Comparison of ENCODE assay signal across 13 cellular contexts in the genomic region with DNA sequence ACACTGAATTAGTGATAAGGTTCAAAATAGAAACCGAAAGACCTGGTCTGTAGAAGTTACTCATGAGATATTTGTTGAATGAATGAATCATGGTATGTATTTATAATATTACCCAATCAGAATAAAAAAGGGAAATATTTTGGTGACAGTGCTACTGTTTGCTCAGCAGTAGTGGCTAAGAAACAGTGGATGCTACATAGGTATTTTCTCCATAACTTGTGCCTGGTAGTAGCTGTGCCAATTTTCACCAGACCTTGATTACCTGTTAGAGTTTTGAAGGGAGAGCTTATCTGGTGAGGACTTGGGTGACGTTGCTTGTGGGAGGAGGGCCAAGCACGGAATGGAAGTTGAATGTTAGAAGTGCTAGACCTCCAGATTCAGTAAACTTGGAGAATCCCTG. TPM values are rescaled to one million over a fixed set of nuclear protein-coding genes. Genes with fewer than 3 reads are reported as not detected.
DNase-seq lines count a peak whose midpoint lies in the region; ATAC-seq and TF ChIP-seq lines count a peak whose summit lies in the region.
"Had no signal": no experiment of that assay in that cellular context is flagged by ENCODE, and none has a peak within 500 bp of the region (broad histone marks: within the 10 kb centered on the region; RNA-seq: fewer than 3 reads in every experiment).

No MANE protein-coding gene starts in this region.

- H3K27me3 ChIP-seq in PC-3 (ENCODE audit: low read length): no peaks in the 10 kb centered on the region
- H3K27me3 ChIP-seq: esophagus muscularis mucosa, neutrophil had no signal

- peak overlapping the region; percentile 73 for H3K4me2 ChIP-seq in PC-3 (ENCODE audit: low read length)

- TF ChIP-seq CTCF in PC-3 (conservative IDR thresholded peaks at IDR 0.05; ENCODE audit: low read depth, low read length) (no peak), fibroblast of pulmonary artery (IDR thresholded peaks at IDR 0.05; ENCODE audit: low read length, missing control alignments) (no peak)

- peaks cover 3% of the 10 kb centered on the region for H3F3A ChIP-seq in PC-3 (ENCODE audit: low read length, unreplicated experiment)

- peak overlapping the region; percentile 2; the same call in 1 of the 2 replicates for H3K9ac ChIP-seq in PC-3 (ENCODE audit: low read length)

- POLR2A ChIA-PET in activated CD4-positive, alpha-beta T cell treated with anti-CD3 and anti-CD28 coated beads for 36 hours (lab: Charles Lee): no interaction called here
- POLR2A ChIA-PET in PC-3 (lab: Charles Lee; ENCODE audit: unreplicated experiment): interaction anchor here (0.5 kb wide), 1 partner anchor 426 kb away, joined by 5 read pairs; no protein-coding TSS in a partner anchor

- H3K4me1 ChIP-seq in PC-3 (ENCODE audit: insufficient read depth, low read length): peaks cover 66% of the 10 kb centered on the region

- peak; percentile 39 for ATAC-seq in activated CD4-positive, alpha-beta T cell treated with anti-CD3 and anti-CD28 coated beads for 36 hours
- peak; percentile 56 for ATAC-seq in PC-3
- no peak for ATAC-seq in HG02763 (IDR thresholded peaks at IDR 0.05; ENCODE audit: unreplicated experiment)
- no peak for ATAC-seq in left colon
- ATAC-seq: stimulated activated naive B cell treated with anti-CD40 and anti-IgM and Interleukin-4, amounts not matched to agents 10 μg/mL and 1 μg/mL and 100 μg/mL, for 72 hours had no signal

- peak overlapping the region; percentile 17; the same call in 1 of the 2 replicates for H3K4me3 ChIP-seq in PC-3 (ENCODE audit: low read length)
- no peak overlapping the region for H3K4me3 ChIP-seq in fibroblast of pulmonary artery (replicated peaks; ENCODE audit: low read depth, low read length)
- H3K4me3 ChIP-seq: esophagus muscularis mucosa had no signal

- no peaks in the 10 kb centered on the region for H3K9me3 ChIP-seq in PC-3 (ENCODE audit: low read length)
- H3K9me3 ChIP-seq: esophagus muscularis mucosa, neutrophil had no signal

- no peak overlapping the region for H3K4me3 Mint-ChIP-seq in activated CD4-positive, alpha-beta T cell treated with anti-CD3 and anti-CD28 coated beads for 36 hours
- H3K4me3 Mint-ChIP-seq: stimulated activated naive B cell treated with anti-CD40 and anti-IgM and Interleukin-4, amounts not matched to agents 10 μg/mL and 1 μg/mL and 100 μg/mL, for 72 hours had no signal

- peaks cover 36% of the 10 kb centered on the region for H3K4me1 Mint-ChIP-seq in activated CD4-positive, alpha-beta T cell treated with anti-CD3 and anti-CD28 coated beads for 36 hours

- H3K36me3 Mint-ChIP-seq in activated CD4-positive, alpha-beta T cell treated with anti-CD3 and anti-CD28 coated beads for 36 hours (ENCODE audit: low read depth): peaks cover 19% of the 10 kb centered on the region

- H3K27ac Mint-ChIP-seq in activated CD4-positive, alpha-beta T cell treated with anti-CD3 and anti-CD28 coated beads for 36 hours: no peak overlapping the region
- H3K27ac Mint-ChIP-seq: stimulated activated naive B cell treated with anti-CD40 and anti-IgM and Interleukin-4, amounts not matched to agents 10 μg/mL and 1 μg/mL and 100 μg/mL, for 72 hours had no signal

- H2AFZ ChIP-seq in PC-3 (ENCODE audit: low read length): no peak overlapping the region

- H3K36me3 ChIP-seq in PC-3 (ENCODE audit: low read depth, low read length): peaks cover 27% of the 10 kb centered on the region; the same call in 1 of the 2 replicates
- H3K36me3 ChIP-seq: neutrophil had no signal

- H3K27ac ChIP-seq in PC-3 (ENCODE audit: low read length): peak overlapping the region; percentile 76
- H3K27ac ChIP-seq: neutrophil had no signal

- H3K27me3 Mint-ChIP-seq in activated CD4-positive, alpha-beta T cell treated with anti-CD3 and anti-CD28 coated beads for 36 hours: no peaks in the 10 kb centered on the region
- H3K27me3 Mint-ChIP-seq: stimulated activated naive B cell treated with anti-CD40 and anti-IgM and Interleukin-4, amounts not matched to agents 10 μg/mL and 1 μg/mL and 100 μg/mL, for 72 hours had no signal

- no peak for DNase-seq in activated CD4-positive, alpha-beta T cell treated with anti-CD3 and anti-CD28 coated beads for 36 hours
- no peak for DNase-seq in activated CD4-positive, alpha-beta T cell treated with anti-CD3 and anti-CD28 coated beads, Interleukin-2, amount 50 U/mL, for 4 hours
- DNase-seq in PC-3: peak; percentile 90
- DNase-seq in fibroblast of pulmonary artery (ENCODE audit: low read depth): peak; percentile 56
- peak; percentile 37 for DNase-seq in stromal cell of bone marrow (ENCODE audit: low read depth)
- no peak for DNase-seq in left colon
- no peak for DNase-seq in HuH-7.5 (ENCODE audit: low spot score)
- DNase-seq: caudate nucleus; DMS79 treated with DMSO at 0.1 percent for 48 hours; stimulated activated naive B cell treated with anti-CD40 and anti-IgM and Interleukin-4, amounts not matched to agents 10 μg/mL and 1 μg/mL and 100 μg/mL, for 72 hours had no signal

- no peaks in the 10 kb centered on the region for H3K9me3 Mint-ChIP-seq in activated CD4-positive, alpha-beta T cell treated with anti-CD3 and anti-CD28 coated beads for 36 hours (ENCODE audit: low read depth)
- H3K9me3 Mint-ChIP-seq: stimulated activated naive B cell treated with anti-CD40 and anti-IgM and Interleukin-4, amounts not matched to agents 10 μg/mL and 1 μg/mL and 100 μg/mL, for 72 hours had no signal

- no TSS peak for BruUV-seq in PC-3 (replicated peaks; lab: Mats Ljungman, UMichigan)

- peaks cover 93% of the 10 kb centered on the region for H3K79me2 ChIP-seq in PC-3 (ENCODE audit: low read length)

- peaks cover 56% of the 10 kb centered on the region for H4K20me1 ChIP-seq in PC-3 (ENCODE audit: low read length)

- H3K9me2 ChIP-seq in PC-3 (replicated peaks; ENCODE audit: low read length): no peaks in the 10 kb centered on the region

- CTCF ChIA-PET in activated CD4-positive, alpha-beta T cell treated with anti-CD3 and anti-CD28 coated beads for 36 hours (lab: Charles Lee): interaction anchor here (0.8 to 1.8 kb wide), 3 partner anchors 46 to 100 kb away, joined by 3 read pairs; no protein-coding TSS in a partner anchor
- CTCF ChIA-PET in PC-3 (lab: Charles Lee): interaction anchor here (1.2 kb wide), 1 partner anchor 51 kb away, joined by 4 read pairs; no protein-coding TSS in a partner anchor

- intact Hi-C loops in activated CD4-positive, alpha-beta T cell treated with anti-CD3 and anti-CD28 coated beads for 36 hours (cut with DNase I, micrococcal nuclease): no loop called here
- intact Hi-C loops in PC-3 (cut with micrococcal nuclease) (loop anchor here (1.0 to 2.0 kb wide), 3 partner anchors 12 to 36 kb away; no protein-coding TSS in a partner anchor), left colon (cut with DNase I, micrococcal nuclease) (no loop called here)

RNA-seq across cellular contexts. Expression of gene LIMD1, which starts 14.3 kb away (rescaled TPM):
- total RNA-seq in activated CD4-positive, alpha-beta T cell treated with anti-CD3 and anti-CD28 coated beads for 36 hours: 10 to 100 TPM; 20.1 to 22.9 TPM
- 37.1 and 42.7 TPM in 2 replicates for total RNA-seq in PC-3 (2014; rRNA removed)
- total RNA-seq in left colon: 10 to 100 TPM; 35.0 to 42.6 TPM

Comparison
In these comparisons a context has a peak if more than half of its experiments do, and no peak if none do; other contexts are left out.
1. ATAC-seq: peak in activated CD4-positive, alpha-beta T cell treated with anti-CD3 and anti-CD28 coated beads for 36 hours (single experiment) and PC-3 (single experiment); none in HG02763 (single experiment) and left colon (single experiment).
2. DNase-seq: peak in PC-3 (single experiment), fibroblast of pulmonary artery (single experiment) and stromal cell of bone marrow (single experiment); none in activated CD4-positive, alpha-beta T cell treated with anti-CD3 and anti-CD28 coated beads for 36 hours (single experiment), activated CD4-positive, alpha-beta T cell treated with anti-CD3 and anti-CD28 coated beads, Interleukin-2, amount 50 U/mL, for 4 hours (0 of 2), left colon (0 of 2) and HuH-7.5 (single experiment).